20 cellular contexts compared by ENCODE assay signal in the genomic region with DNA sequence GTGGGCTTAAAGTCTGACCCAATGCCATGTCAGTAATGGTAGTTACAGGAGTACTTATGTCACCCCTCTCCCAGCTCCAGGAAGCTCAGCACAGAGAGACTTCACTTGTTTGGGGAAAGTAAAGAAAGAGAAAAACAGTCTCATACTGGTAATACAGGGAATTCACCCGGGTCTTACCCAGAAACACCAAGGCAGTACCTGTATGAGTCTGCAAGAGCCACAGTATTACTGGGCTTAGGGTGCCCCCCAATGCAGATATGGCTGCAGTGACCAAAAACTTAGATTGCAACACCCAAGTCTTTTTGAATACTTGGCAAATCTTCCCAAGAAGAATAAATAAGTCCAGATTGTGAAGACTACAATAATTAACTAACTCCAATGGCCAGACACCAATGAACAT.
DNase-seq lines count a peak whose midpoint lies in the region; ATAC-seq and TF ChIP-seq lines count a peak whose summit lies in the region.
"Had no signal": no experiment of that assay in that cellular context is flagged by ENCODE, and none has a peak within 500 bp of the region (broad histone marks: within the 10 kb centered on the region; RNA-seq: fewer than 3 reads in every experiment).

No MANE protein-coding gene starts in this region.

- H3K36me3 ChIP-seq in GM06990 (ENCODE audit: control insufficient read depth, insufficient read depth, low read length): no peaks in the 10 kb centered on the region
- H3K36me3 ChIP-seq: esophagus squamous epithelium, right atrium auricular region, transverse colon had no signal

- no peak overlapping the region for H3K4me3 Mint-ChIP-seq in natural killer cell treated with Interleukin-12 subunit alpha and Interleukin-12 subunit beta and Interleukin-15 and Interleukin-18, amount 100 ng/mL, for 72 hours
- H3K4me3 Mint-ChIP-seq: activated T-cell treated with anti-CD3 and anti-CD28 coated beads, Interleukin-2, amount 50 U/mL, for 4 hours; natural killer cell had no signal

- no peak overlapping the region for H3K4me3 ChIP-seq in GM06990 (replicated peaks; ENCODE audit: low read depth, low read length)
- H3K4me3 ChIP-seq: coronary artery, esophagus squamous epithelium, K562, right atrium auricular region, transverse colon had no signal

- no peak overlapping the region for H3K27ac Mint-ChIP-seq in natural killer cell treated with Interleukin-12 subunit alpha and Interleukin-12 subunit beta and Interleukin-15 and Interleukin-18, amount 100 ng/mL, for 72 hours
- H3K27ac Mint-ChIP-seq: natural killer cell had no signal

- no peaks in the 10 kb centered on the region for H3K27me3 ChIP-seq in GM06990 (replicated peaks; ENCODE audit: control insufficient read depth, insufficient read depth, low read length)
- H3K27me3 ChIP-seq: esophagus squamous epithelium, right atrium auricular region, transverse colon had no signal

- DNase-seq in GM06990 (ENCODE audit: extremely low read depth, insufficient read length) (no peak), NCI-H510A treated with DMSO at 0.1 percent for 48 hours (lab: John Stamatoyannopoulos, UW) (no peak), NCI-H1436 (lab: John Stamatoyannopoulos, UW) (no peak), NCI-H82 treated with DMSO at 0.1 percent for 48 hours (lab: John Stamatoyannopoulos, UW; ENCODE audit: unreplicated experiment) (no peak)
- no peak for DNase-seq in natural killer cell treated with Interleukin-12 subunit alpha and Interleukin-12 subunit beta and Interleukin-15 and Interleukin-18, amount 100 ng/mL, for 72 hours (ENCODE audit: low spot score)
- DNase-seq: activated CD4-positive, alpha-beta T cell treated with anti-CD3 and anti-CD28 coated beads for 4 hours; activated T-cell treated with anti-CD3 and anti-CD28 coated beads, Interleukin-2, amount 50 U/mL, for 4 hours; esophagus squamous epithelium; left ventricle myocardium superior; natural killer cell; NCI-H526; stimulated activated CD4-positive, alpha-beta T cell treated with anti-CD3 and anti-CD28 coated beads, Interleukin-2, amount 100 ng/mL, for 48 hours; T-helper 1 cell; transverse colon had no signal

- H3K27me3 Mint-ChIP-seq in natural killer cell treated with Interleukin-12 subunit alpha and Interleukin-12 subunit beta and Interleukin-15 and Interleukin-18, amount 100 ng/mL, for 72 hours: no peaks in the 10 kb centered on the region

- peaks cover 5% of the 10 kb centered on the region for H3K36me3 Mint-ChIP-seq in natural killer cell treated with Interleukin-12 subunit alpha and Interleukin-12 subunit beta and Interleukin-15 and Interleukin-18, amount 100 ng/mL, for 72 hours

- ATAC-seq in GM18907 (IDR thresholded peaks at IDR 0.05; ENCODE audit: unreplicated experiment): peak; percentile 92
- ATAC-seq in HG02610 (IDR thresholded peaks at IDR 0.05; ENCODE audit: unreplicated experiment): peak; percentile 99
- peak; percentile 59 for ATAC-seq in HG03354 (IDR thresholded peaks at IDR 0.05; ENCODE audit: poor library complexity, severe bottlenecking, unreplicated experiment)
- ATAC-seq in natural killer cell treated with Interleukin-12 subunit alpha and Interleukin-12 subunit beta and Interleukin-15 and Interleukin-18, amount 100 ng/mL, for 72 hours: no peak
- ATAC-seq: activated T-cell treated with anti-CD3 and anti-CD28 coated beads, Interleukin-2, amount 50 U/mL, for 4 hours; K562; left ventricle myocardium superior; natural killer cell had no signal

- no peaks in the 10 kb centered on the region for H3K4me1 Mint-ChIP-seq in natural killer cell treated with Interleukin-12 subunit alpha and Interleukin-12 subunit beta and Interleukin-15 and Interleukin-18, amount 100 ng/mL, for 72 hours (ENCODE audit: low read depth in 2 of 2)
- H3K4me1 Mint-ChIP-seq: natural killer cell had no signal

- peaks cover 21% of the 10 kb centered on the region for H3K9me3 Mint-ChIP-seq in natural killer cell treated with Interleukin-12 subunit alpha and Interleukin-12 subunit beta and Interleukin-15 and Interleukin-18, amount 100 ng/mL, for 72 hours

- peak; percentile 33 for TF ChIP-seq CTCF in GM06990 (IDR thresholded peaks at IDR 0.05; ENCODE audit: insufficient read depth, low read length, poor library complexity, severe bottlenecking)

Comparison
In these comparisons a context has a peak if more than half of its experiments do, and no peak if none do; other contexts are left out.
1. ATAC-seq: peak in GM18907 (single experiment), HG02610 (single experiment) and HG03354 (single experiment); none in natural killer cell treated with Interleukin-12 subunit alpha and Interleukin-12 subunit beta and Interleukin-15 and Interleukin-18, amount 100 ng/mL, for 72 hours (0 of 2).